In the genomic region with DNA sequence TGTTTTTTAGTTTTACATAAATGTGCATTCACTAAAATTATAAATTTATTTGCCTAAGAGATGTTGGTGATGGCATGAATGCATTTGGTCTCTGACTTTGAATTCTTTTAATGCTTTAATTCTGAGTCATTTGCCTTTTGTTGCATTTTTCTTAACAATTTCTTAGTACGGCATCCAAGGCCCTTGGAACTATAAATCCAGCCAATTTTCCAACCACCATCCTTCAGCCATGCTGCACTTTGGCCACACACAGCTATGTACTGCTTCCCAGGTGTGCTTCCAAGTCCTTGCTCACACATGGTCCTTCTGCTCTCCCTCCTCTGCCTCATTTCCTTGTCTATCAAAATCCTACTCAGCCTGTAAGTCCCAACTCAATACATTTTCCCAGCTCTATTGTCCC, we compare ENCODE assay signal across 11 cellular contexts.
DNase-seq lines count a peak whose midpoint lies in the region; ATAC-seq and TF ChIP-seq lines count a peak whose summit lies in the region.
"Had no signal": no experiment of that assay in that cellular context is flagged by ENCODE, and none has a peak within 500 bp of the region (broad histone marks: within the 10 kb centered on the region; RNA-seq: fewer than 3 reads in every experiment).

No MANE protein-coding gene starts in this region.

- no peak for TF ChIP-seq RAD21 in IMR-90 (IDR thresholded peaks at IDR 0.05; ENCODE audit: low read length)

- H3K4me1 ChIP-seq in IMR-90 (ENCODE audit: control insufficient read depth, insufficient read depth, low read length) (peaks cover 40% of the 10 kb centered on the region), mammary epithelial cell (ENCODE audit: insufficient read depth, low read length) (peaks cover 31% of the 10 kb centered on the region)

- peak overlapping the region; percentile 97 for H2BK120ac ChIP-seq in IMR-90 (ENCODE audit: low read depth, low read length)

- peak overlapping the region; percentile 47 for H3K56ac ChIP-seq in IMR-90 (ENCODE audit: extremely low read depth, insufficient read depth, low read length)

- H2AFZ ChIP-seq in IMR-90 (replicated peaks; ENCODE audit: low read length, poor library complexity): no peak overlapping the region
- H2AFZ ChIP-seq in mammary epithelial cell (ENCODE audit: low read depth, low read length): no peak overlapping the region

- POLR2A ChIA-PET in IMR-90 (lab: Charles Lee; ENCODE audit: unreplicated experiment): no interaction called here

- H4K20me1 ChIP-seq in IMR-90 (ENCODE audit: insufficient read depth, low read length): no peaks in the 10 kb centered on the region
- no peaks in the 10 kb centered on the region for H4K20me1 ChIP-seq in mammary epithelial cell (ENCODE audit: insufficient read depth, low read length)

- no peaks in the 10 kb centered on the region for H3K79me2 ChIP-seq in mammary epithelial cell (ENCODE audit: insufficient read depth, low read length)

- H3K9ac ChIP-seq in IMR-90 (ENCODE audit: low read depth, low read length): 0 out of 2 replicates have a peak overlapping the region, but pooled peaks have one; percentile 45
- no peak overlapping the region for H3K9ac ChIP-seq in mammary epithelial cell (ENCODE audit: insufficient read depth, low read length)

- dilution Hi-C loops in IMR-90 (cut with HindIII; ENCODE audit: low sequenced_read_pairs, unreplicated experiment) (no loop called here), mammary epithelial cell (cut with HindIII; ENCODE audit: low sequenced_read_pairs) (no loop called here)

- CTCF ChIA-PET in IMR-90 (lab: Yijun Ruan, JAX): interaction anchor here (0.6 to 0.7 kb wide), 3 partner anchors 34 to 162 kb away, joined by 3 to 4 read pairs (median 4); no protein-coding TSS in a partner anchor
- CTCF ChIA-PET in mammary epithelial cell (lab: Charles Lee; ENCODE audit: low non-redundant PET): no interaction called here

- H4K8ac ChIP-seq in IMR-90 (ENCODE audit: low read depth in 2 of 2, low read length in 2 of 2): peak overlapping the region; percentile 42 to 87

- H3K27ac Mint-ChIP-seq in nephron: peak overlapping the region; percentile 11 to 93 (median 86)
- H3K27ac Mint-ChIP-seq: activated CD4-positive, alpha-beta T cell treated with anti-CD3 and anti-CD28 coated beads, Interleukin-2, amount 10 ng/mL, durations not matched to agents 7 days and 5 days had no signal

- H3K9me3 ChIP-seq in IMR-90 (ENCODE audit: control insufficient read depth, insufficient read depth, low read length) (no peaks in the 10 kb centered on the region), mammary epithelial cell (replicated peaks; ENCODE audit: insufficient read depth, low read length) (no peaks in the 10 kb centered on the region)

- peaks cover 36% of the 10 kb centered on the region for H3K36me3 Mint-ChIP-seq in nephron (ENCODE audit: low read depth)

- peaks cover 0 to 39% of the 10 kb centered on the region in 2 experiments; a peak in 2 of 4 replicates for H3K79me1 ChIP-seq in IMR-90 (ENCODE audit: low read depth in 1 of 2, low read length in 2 of 2)

- in situ Hi-C loops in ACHN (cut with HindIII; ENCODE audit: low pct_ligation_motif_present, low pct_unique_long_range_greater_than_20kb, low sequenced_read_pairs): no loop called here
- in situ Hi-C loops in IMR-90 (cut with MboI; ENCODE audit: low sequenced_read_pairs): no loop called here
- in situ Hi-C loops in mammary epithelial cell (cut with MboI; ENCODE audit: low sequenced_read_pairs in 2 of 2): no loop called here

- peak overlapping the region; percentile 94 for H3K14ac ChIP-seq in IMR-90 (replicated peaks; ENCODE audit: low read depth, low read length)

- intact Hi-C loops in IMR-90 (cut with micrococcal nuclease) (loop anchor here (1.0 kb wide), 1 partner anchor 9 kb away; no protein-coding TSS in a partner anchor), mammary epithelial cell (cut with micrococcal nuclease) (no loop called here)

- peak overlapping the region; percentile 89 for H3K23ac ChIP-seq in IMR-90 (ENCODE audit: low read depth, low read length)

- H3K27ac ChIP-seq in IMR-90 (ENCODE audit: insufficient read depth, low read length): peak overlapping the region; percentile 91
- H3K27ac ChIP-seq in mammary epithelial cell (ENCODE audit: insufficient read depth, low read depth, low read length): no peak overlapping the region

- no peak overlapping the region for H3K4me3 ChIP-seq in IMR-90 (ENCODE audit: insufficient read depth, low read depth, low read length)
- no peak overlapping the region for H3K4me3 ChIP-seq in mammary epithelial cell (replicated peaks in 1 of 3; ENCODE audit: insufficient read depth in 1 of 3, low read depth in 2 of 3, low read length in 3 of 3)
- H3K4me3 ChIP-seq: lung had no signal

- H2AK5ac ChIP-seq in IMR-90 (ENCODE audit: low read depth, low read length): peak overlapping the region; percentile 90

- no peaks in the 10 kb centered on the region for H3K9me3 Mint-ChIP-seq in nephron

- peak overlapping the region; percentile 98 for H3K4ac ChIP-seq in IMR-90 (ENCODE audit: low read depth, low read length)

- ATAC-seq in IMR-90 (ENCODE audit: low read depth): peak; percentile 25

- DNase-seq in ACHN: peak; percentile 75
- DNase-seq in IMR-90: peak; percentile 63
- no peak for DNase-seq in mammary epithelial cell
- no peak for DNase-seq in NOMO-1 (lab: John Stamatoyannopoulos, UW; ENCODE audit: unreplicated experiment in 2 of 2)
- DNase-seq in OCI-M1 (lab: John Stamatoyannopoulos, UW): no peak
- no peak for DNase-seq in mesenteric fat pad (ENCODE audit: low spot score)
- DNase-seq in NCI-H1694 (lab: John Stamatoyannopoulos, UW): no peak
- DNase-seq: activated CD4-positive, alpha-beta T cell treated with anti-CD3 and anti-CD28 coated beads, Interleukin-2, amount 10 ng/mL, durations not matched to agents 7 days and 5 days; NCI-H446 had no signal

- H3K9me1 ChIP-seq in IMR-90 (ENCODE audit: insufficient read depth, low read length): peaks cover 32% of the 10 kb centered on the region

- 0% methylated on average over 1 of the region's 1 CpG; no CpG with 5 or more reads in 1 of the 2 experiments for WGBS in IMR-90 (ENCODE audit: extremely low coverage in 2 of 2, insufficient read length in 1 of 2), 2 experiments
- 0% methylated on average over 1 of the region's 1 CpG for WGBS in mammary epithelial cell (ENCODE audit: low coverage, missing lambda C conversion rate)

- H4K5ac ChIP-seq in IMR-90 (ENCODE audit: low read depth, low read length): peak overlapping the region; percentile 87

- peak overlapping the region; percentile 94 for H2BK15ac ChIP-seq in IMR-90 (ENCODE audit: low read depth, low read length)

- peak overlapping the region; percentile 98 for H2BK20ac ChIP-seq in IMR-90 (ENCODE audit: low read depth, low read length)

- H2AK9ac ChIP-seq in IMR-90 (replicated peaks; ENCODE audit: low read depth, low read length, poor library complexity): peak overlapping the region; percentile 81

- BruUV-seq in IMR-90 (replicated peaks; lab: Mats Ljungman, UMichigan): no TSS peak
- BruUV-seq in mammary epithelial cell (replicated peaks; lab: Mats Ljungman, UMichigan): no TSS peak

- TF ChIP-seq POLR2A in IMR-90 (IDR thresholded peaks at IDR 0.05; ENCODE audit: low read depth, low read length): no peak

- H2BK5ac ChIP-seq in IMR-90 (ENCODE audit: low read depth, low read length, poor library complexity, severe bottlenecking): peak overlapping the region; percentile 97

- H3K18ac ChIP-seq in IMR-90 (ENCODE audit: low read depth, low read length): peak overlapping the region; percentile 93

- H3K36me3 ChIP-seq in IMR-90 (ENCODE audit: control insufficient read depth, insufficient read depth, low read length) (peaks cover 4% of the 10 kb centered on the region; the same call in 1 of the 2 replicates), mammary epithelial cell (ENCODE audit: insufficient read depth, low read length) (no peaks in the 10 kb centered on the region)

- H3K4me1 Mint-ChIP-seq in nephron: peaks cover 73% of the 10 kb centered on the region

- H3K4me2 ChIP-seq in IMR-90 (ENCODE audit: low read depth, low read length) (peak overlapping the region; percentile 26; the same call in 1 of the 2 replicates), mammary epithelial cell (ENCODE audit: insufficient read depth, low read depth, low read length) (peak overlapping the region; percentile 24)

- H3K27me3 ChIP-seq in IMR-90 (ENCODE audit: control insufficient read depth, insufficient read depth, low read length) (no peaks in the 10 kb centered on the region), mammary epithelial cell (ENCODE audit: insufficient read depth, low read length) (no peaks in the 10 kb centered on the region)

- H3K27me3 Mint-ChIP-seq in nephron (ENCODE audit: low read depth): no peaks in the 10 kb centered on the region

- H3K4me3 Mint-ChIP-seq in nephron: no peak overlapping the region
- H3K4me3 Mint-ChIP-seq: activated CD4-positive, alpha-beta T cell treated with anti-CD3 and anti-CD28 coated beads, Interleukin-2, amount 10 ng/mL, durations not matched to agents 7 days and 5 days had no signal

- TF ChIP-seq CTCF in IMR-90 (conservative IDR thresholded peaks at IDR 0.05; ENCODE audit: low read depth, low read length): no peak
- no peak for TF ChIP-seq CTCF in mammary epithelial cell (conservative IDR thresholded peaks at IDR 0.05 in 1 of 2, IDR thresholded peaks at IDR 0.05 in 1 of 2; ENCODE audit: extremely low read depth in 1 of 2, insufficient read depth in 1 of 2, low read depth in 1 of 2, low read length in 2 of 2)
- no peak for TF ChIP-seq CTCF in nephron (IDR thresholded peaks at IDR 0.05; ENCODE audit: unreplicated experiment in 3 of 3)

- H4K91ac ChIP-seq in IMR-90 (ENCODE audit: insufficient read depth, low read depth, low read length): peak overlapping the region; percentile 92

TF ChIP-seq in IMR-90, 13 proteins besides CTCF, POLR2A, EP300 and RAD21 (continues in another document):
- no peak for TF ChIP-seq BHLHE40 (IDR thresholded peaks at IDR 0.05; ENCODE audit: low read depth, low read length)
- TF ChIP-seq MAFK (IDR thresholded peaks at IDR 0.05; ENCODE audit: low read depth, low read length): no peak
- TF ChIP-seq RCOR1 (IDR thresholded peaks at IDR 0.05; ENCODE audit: insufficient replicate concordance, low read length): no peak
- TF ChIP-seq, protein P1, sequence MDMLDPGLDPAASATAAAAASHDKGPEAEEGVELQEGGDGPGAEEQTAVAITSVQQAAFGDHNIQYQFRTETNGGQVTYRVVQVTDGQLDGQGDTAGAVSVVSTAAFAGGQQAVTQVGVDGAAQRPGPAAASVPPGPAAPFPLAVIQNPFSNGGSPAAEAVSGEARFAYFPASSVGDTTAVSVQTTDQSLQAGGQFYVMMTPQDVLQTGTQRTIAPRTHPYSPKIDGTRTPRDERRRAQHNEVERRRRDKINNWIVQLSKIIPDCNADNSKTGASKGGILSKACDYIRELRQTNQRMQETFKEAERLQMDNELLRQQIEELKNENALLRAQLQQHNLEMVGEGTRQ (IDR thresholded peaks at IDR 0.05; ENCODE audit: low read depth, low read length): no peak
- no peak for TF ChIP-seq MAZ (IDR thresholded peaks at IDR 0.05; ENCODE audit: borderline replicate concordance, low read depth, low read length)
- no peak for TF ChIP-seq CHD1 (IDR thresholded peaks at IDR 0.05; ENCODE audit: low read depth, low read length)
- peak; percentile 13; the same call in 1 of the 2 replicates for TF ChIP-seq FOS (IDR thresholded peaks at IDR 0.05; ENCODE audit: low read depth, low read length)

Comparison
In these comparisons a context has a peak if more than half of its experiments do, and no peak if none do; other contexts are left out.
1. DNase-seq: peak in ACHN (single experiment) and IMR-90 (single experiment); none in mammary epithelial cell (single experiment), NOMO-1 (0 of 2), OCI-M1 (single experiment), mesenteric fat pad (single experiment) and NCI-H1694 (single experiment).